8 cellular contexts compared by ENCODE assay signal in genomic region chr5:176810084-176810597, GRCh38. TPM values are rescaled to one million over a fixed set of nuclear protein-coding genes. Genes with fewer than 3 reads are reported as not detected.
A peak's percentile ranks its signal among the peaks of the same experiment; 100 is the strongest.
DNase-seq lines count a peak whose midpoint lies in the region; ATAC-seq and TF ChIP-seq lines count a peak whose summit lies in the region.

Gene UNC5A, plus strand, starts transcription at chr5:176810559. Its CDS starts 192 bp downstream, at chr5:176810751.

- peaks cover 14% of the 10 kb centered on the region for H3K4me1 Mint-ChIP-seq in activated T-cell treated with anti-CD3 and anti-CD28 coated beads, Interleukin-2, amount 50 U/mL, for 72 hours (ENCODE audit: low read depth)

- H3K27ac Mint-ChIP-seq in activated T-cell treated with anti-CD3 and anti-CD28 coated beads, Interleukin-2, amount 50 U/mL, for 72 hours: no peak within 1 kb of the TSS

- H3K9me3 Mint-ChIP-seq in activated T-cell treated with anti-CD3 and anti-CD28 coated beads, Interleukin-2, amount 50 U/mL, for 72 hours: no peaks in the 10 kb centered on the region

- no peak for TF ChIP-seq CTCF in fibroblast of mammary gland (conservative IDR thresholded peaks at IDR 0.05; ENCODE audit: control insufficient read depth, insufficient read depth, low read depth, low read length)

- H3K4me3 ChIP-seq in fibroblast of mammary gland (ENCODE audit: control insufficient read depth, low read depth, low read length): no peak within 1 kb of the TSS

- peak within 1 kb of the TSS; percentile 75 to 80 for H3K4me3 Mint-ChIP-seq in activated T-cell treated with anti-CD3 and anti-CD28 coated beads, Interleukin-2, amount 50 U/mL, for 72 hours

- peak; percentile 77 to 78 for ATAC-seq in activated T-cell treated with anti-CD3 and anti-CD28 coated beads, Interleukin-2, amount 50 U/mL, for 72 hours (replicated peaks in 1 of 2)
- no peak for ATAC-seq in GM18498 (IDR thresholded peaks at IDR 0.05; ENCODE audit: unreplicated experiment)
- no peak for ATAC-seq in HG03135 (IDR thresholded peaks at IDR 0.05; ENCODE audit: unreplicated experiment)

- DNase-seq in NCI-H1436 (lab: John Stamatoyannopoulos, UW) (peak; percentile 59), NCI-H1436 treated with DMSO at 0.1 percent for 48 hours (lab: John Stamatoyannopoulos, UW) (no peak), NCI-H774 (lab: John Stamatoyannopoulos, UW) (peak; percentile 36), fibroblast of mammary gland (ENCODE audit: low read depth) (peak; percentile 21), retina (peak; percentile 87)
- DNase-seq in activated T-cell treated with anti-CD3 and anti-CD28 coated beads, Interleukin-2, amount 50 U/mL, for 72 hours: peak; percentile 77 to 81

- H3K27me3 Mint-ChIP-seq in activated T-cell treated with anti-CD3 and anti-CD28 coated beads, Interleukin-2, amount 50 U/mL, for 72 hours (ENCODE audit: low read depth): peaks cover 73% of the 10 kb centered on the region

- no peaks in the 10 kb centered on the region for H3K36me3 Mint-ChIP-seq in activated T-cell treated with anti-CD3 and anti-CD28 coated beads, Interleukin-2, amount 50 U/mL, for 72 hours (ENCODE audit: insufficient read depth in 2 of 2)

RNA-seq across cellular contexts. Expression of gene UNC5A, which starts in this region (rescaled TPM):
- under 1 TPM in 1 of 2 donors, not detected in 1; 0.23 TPM for total RNA-seq in activated T-cell treated with anti-CD3 and anti-CD28 coated beads, Interleukin-2, amount 50 U/mL, for 72 hours

Comparison
In these comparisons a context has a peak if more than half of its experiments do, and no peak if none do; other contexts are left out.
1. Peak in DNase-seq and ATAC-seq in activated T-cell treated with anti-CD3 and anti-CD28 coated beads, Interleukin-2, amount 50 U/mL, for 72 hours; RNA of the gene not detected or under 1 TPM.